In the genomic region with DNA sequence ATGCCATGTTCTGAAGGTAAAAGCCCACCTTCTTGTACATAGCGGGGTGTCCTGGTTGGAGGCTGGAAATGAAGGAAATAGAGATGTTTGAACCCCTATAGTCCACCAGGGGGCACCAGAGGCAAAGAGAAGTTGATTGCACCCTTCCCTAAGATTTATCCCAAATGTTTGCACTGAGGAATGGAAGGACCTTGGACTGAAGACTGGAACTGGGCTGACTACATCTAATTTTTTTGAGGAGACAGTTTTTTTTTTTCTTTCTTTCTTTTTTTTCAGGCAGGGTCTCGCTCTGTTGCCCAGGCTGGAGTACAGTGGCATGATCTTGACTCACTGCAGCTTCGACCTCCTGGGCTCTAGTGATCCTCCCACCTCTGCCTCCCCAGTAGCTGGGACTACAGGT, we compare ENCODE assay signal across 8 cellular contexts. TPM values are rescaled to one million over a fixed set of nuclear protein-coding genes. Genes with fewer than 3 reads are reported as not detected.
DNase-seq lines count a peak whose midpoint lies in the region; ATAC-seq, FAIRE-seq and TF ChIP-seq lines count a peak whose summit lies in the region.

No MANE protein-coding gene starts in this region.

- H3K27ac Mint-ChIP-seq in naive B cell = peak overlapping the region in 2 of 6 donors; percentile 42 to 81

- TF ChIP-seq RAD21 in A549 (conservative IDR thresholded peaks at IDR 0.05 in 1 of 2, IDR thresholded peaks at IDR 0.05 in 1 of 2) = peak; percentile 80 to 85

- no peak for TF ChIP-seq EP300 in A549 (IDR thresholded peaks at IDR 0.05)

- H3K9me3 Mint-ChIP-seq in naive B cell = no peaks in the 10 kb centered on the region

- H3K27ac ChIP-seq in A549 = no peak overlapping the region

- peak overlapping the region in 1 of 8 donors; percentile 52 for H3K4me3 Mint-ChIP-seq in naive B cell

- 92% methylated on average over 3 of the region's 3 CpGs for WGBS in A549 (ENCODE audit: missing lambda C conversion rate)

- no peak overlapping the region for H3K4me2 ChIP-seq in A549

- peaks cover 5 to 14% of the 10 kb centered on the region in 2 donors for H3K36me3 Mint-ChIP-seq in naive B cell

- CTCF ChIA-PET in A549 (lab: Yijun Ruan, JAX) = interaction anchor here (0.6 to 9.1 kb wide), 36 partner anchors 9 to 544 kb away, joined by 3 to 115 read pairs (median 4); no protein-coding TSS in a partner anchor

- POLR2A ChIA-PET in A549 (lab: Yijun Ruan, JAX) = no interaction called here

- no peaks in the 10 kb centered on the region for H3K27me3 Mint-ChIP-seq in naive B cell

- TF ChIP-seq POLR2A in A549 (IDR thresholded peaks at IDR 0.05; ENCODE audit: low read length) = no peak

- TF ChIP-seq CTCF in A549 (IDR thresholded peaks at IDR 0.05) = peak; percentile 75

- H3K4me3 ChIP-seq in A549 = no peak overlapping the region

- no peak for FAIRE-seq in A549 (lab: Jason Lieb, UNC)
- FAIRE-seq in TTC549 (lab: Jason Lieb, UNC) = peak; percentile 85

- DNase-seq in A549 (ENCODE audit: low read depth in 1 of 2, low spot score in 1 of 2) (peak; percentile 35 to 63), EL (peak; percentile 72), NCI-H1436 (lab: John Stamatoyannopoulos, UW) (peak; percentile 1), naive B cell (peak; percentile 27), islet precursor cell (no peak)

- no peaks in the 10 kb centered on the region for H3K9me3 ChIP-seq in A549

- H3K4me1 Mint-ChIP-seq in naive B cell = peaks cover 0 to 13% (median 4%) of the 10 kb centered on the region in 3 donors

- ATAC-seq in A549 (peak; percentile 84 to 88), esophagus mucosa (peak; percentile 68), naive B cell (ENCODE audit: low read depth in 2 of 2) (peak in 1 of 2 donors; percentile 47), HG03196 (IDR thresholded peaks at IDR 0.05; ENCODE audit: unreplicated experiment) (no peak)

- 0 out of 3 replicates have a peak, but pooled peaks cover 3% of the 10 kb centered on the region for H3K4me1 ChIP-seq in A549

TF ChIP-seq in A549, 52 proteins besides CTCF, POLR2A, EP300 and RAD21:
- no peak for TF ChIP-seq PHF8 (IDR thresholded peaks at IDR 0.05; ENCODE audit: borderline replicate concordance, low read depth)
- TF ChIP-seq FOSL2 (IDR thresholded peaks at IDR 0.05) = no peak
- TF ChIP-seq FOSL2 (CRISPR knock-in tag; IDR thresholded peaks at IDR 0.05) = no peak
- peak; percentile 81 for TF ChIP-seq SMC3 (IDR thresholded peaks at IDR 0.05)

RNA-seq across cellular contexts. Expression of gene EIF4G3, which starts 55.3 kb away (rescaled TPM):
- polyA plus RNA-seq in A549 (2011; rRNA removed) = 46.9 and 51.3 TPM in 2 replicates
- polyA plus RNA-seq in A549 (2012; cell fraction: cytosol; rRNA removed) = 13.9 and 18.4 TPM in 2 replicates
- polyA plus RNA-seq in A549 (2012; cell fraction: nucleus; rRNA removed) = 33.5 and 35.1 TPM in 2 replicates
- polyA plus RNA-seq in A549 (2017; fragmentation: RNase III; extraction: RNeasy Plus Mini Kit Qiagen cat#74134 plus additional on column Dnase treatment) = 22.5 to 25.0 TPM (median 24.4 TPM) in 3 replicates
- polyA minus RNA-seq in A549 (2011; rRNA and poly(A)+ RNA removed) = 60.8 and 77.2 TPM in 2 replicates
- total RNA-seq in esophagus mucosa = 35.7 TPM
- 10 to 100 TPM; 12.2 to 29.2 (median 16.0) TPM for polyA plus RNA-seq in naive B cell (ENCODE audit: low read depth in 6 of 6)

RNA-seq across cellular contexts. Expression of gene ECE1, which starts 58.2 kb away (rescaled TPM):
- 81.8 and 86.4 TPM in 2 replicates for polyA plus RNA-seq in A549 (2011; rRNA removed)
- 32.0 and 38.7 TPM in 2 replicates for polyA plus RNA-seq in A549 (2012; cell fraction: cytosol; rRNA removed)
- 55.8 and 74.0 TPM in 2 replicates for polyA plus RNA-seq in A549 (2012; cell fraction: nucleus; rRNA removed)
- 40.5 to 53.2 TPM (median 45.7 TPM) in 3 replicates for polyA plus RNA-seq in A549 (2017; fragmentation: RNase III; extraction: RNeasy Plus Mini Kit Qiagen cat#74134 plus additional on column Dnase treatment)
- polyA minus RNA-seq in A549 (2011; rRNA and poly(A)+ RNA removed) = 48.6 and 51.8 TPM in 2 replicates
- 18.2 TPM for total RNA-seq in esophagus mucosa
- 10 to 100 TPM in 5 of 6 donors, 1 to 10 TPM in 1; 6.9 to 44.5 (median 20.8) TPM for polyA plus RNA-seq in naive B cell (ENCODE audit: low read depth in 6 of 6)
